Comparison of ENCODE assay signal across 1 cellular context in the genomic region with DNA sequence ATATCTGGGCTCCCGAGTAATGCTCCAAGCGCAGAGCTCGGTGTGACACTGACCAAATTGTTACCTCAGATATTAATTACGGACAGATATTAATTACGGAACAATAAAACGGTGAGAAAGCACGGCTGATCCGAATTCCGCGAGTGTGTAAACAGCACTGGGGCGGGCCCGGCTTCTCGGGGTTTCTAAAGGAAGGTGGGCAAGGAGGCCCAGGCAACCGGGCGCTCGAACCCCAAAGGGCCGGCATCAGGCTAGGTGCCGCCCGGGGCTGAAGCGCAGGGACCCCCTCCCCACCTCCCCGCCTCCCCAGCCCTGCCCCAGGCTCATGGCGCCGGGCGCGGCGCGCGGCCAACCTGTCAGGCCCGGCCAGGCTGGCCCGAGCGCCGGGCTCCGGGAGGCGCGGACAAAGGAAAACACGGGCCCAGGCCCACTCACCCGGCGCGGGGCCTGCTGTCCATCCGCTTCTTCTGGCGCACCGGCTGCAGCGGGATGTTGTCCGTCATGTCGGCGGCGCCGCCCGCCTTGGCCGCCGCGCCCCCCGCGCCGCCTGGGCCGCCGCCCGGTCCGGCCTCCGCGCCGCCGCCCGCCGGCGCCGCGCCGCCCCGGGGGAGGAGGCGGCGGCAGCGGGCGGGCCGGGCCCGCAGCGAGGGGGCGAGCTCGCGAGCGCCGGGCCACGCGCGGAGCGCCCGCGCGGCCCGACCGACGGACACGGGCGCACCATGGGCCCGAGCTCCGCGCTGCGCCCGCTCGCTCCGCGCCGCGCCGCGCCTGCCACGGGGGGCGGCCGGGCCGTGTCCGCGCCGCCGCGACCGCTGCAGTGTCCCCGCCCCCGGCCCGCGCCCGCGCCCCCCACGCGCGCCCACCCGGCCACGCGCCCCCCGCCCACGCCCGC.
TF ChIP-seq lines count a peak whose summit lies in the region.

A gene with protein sequence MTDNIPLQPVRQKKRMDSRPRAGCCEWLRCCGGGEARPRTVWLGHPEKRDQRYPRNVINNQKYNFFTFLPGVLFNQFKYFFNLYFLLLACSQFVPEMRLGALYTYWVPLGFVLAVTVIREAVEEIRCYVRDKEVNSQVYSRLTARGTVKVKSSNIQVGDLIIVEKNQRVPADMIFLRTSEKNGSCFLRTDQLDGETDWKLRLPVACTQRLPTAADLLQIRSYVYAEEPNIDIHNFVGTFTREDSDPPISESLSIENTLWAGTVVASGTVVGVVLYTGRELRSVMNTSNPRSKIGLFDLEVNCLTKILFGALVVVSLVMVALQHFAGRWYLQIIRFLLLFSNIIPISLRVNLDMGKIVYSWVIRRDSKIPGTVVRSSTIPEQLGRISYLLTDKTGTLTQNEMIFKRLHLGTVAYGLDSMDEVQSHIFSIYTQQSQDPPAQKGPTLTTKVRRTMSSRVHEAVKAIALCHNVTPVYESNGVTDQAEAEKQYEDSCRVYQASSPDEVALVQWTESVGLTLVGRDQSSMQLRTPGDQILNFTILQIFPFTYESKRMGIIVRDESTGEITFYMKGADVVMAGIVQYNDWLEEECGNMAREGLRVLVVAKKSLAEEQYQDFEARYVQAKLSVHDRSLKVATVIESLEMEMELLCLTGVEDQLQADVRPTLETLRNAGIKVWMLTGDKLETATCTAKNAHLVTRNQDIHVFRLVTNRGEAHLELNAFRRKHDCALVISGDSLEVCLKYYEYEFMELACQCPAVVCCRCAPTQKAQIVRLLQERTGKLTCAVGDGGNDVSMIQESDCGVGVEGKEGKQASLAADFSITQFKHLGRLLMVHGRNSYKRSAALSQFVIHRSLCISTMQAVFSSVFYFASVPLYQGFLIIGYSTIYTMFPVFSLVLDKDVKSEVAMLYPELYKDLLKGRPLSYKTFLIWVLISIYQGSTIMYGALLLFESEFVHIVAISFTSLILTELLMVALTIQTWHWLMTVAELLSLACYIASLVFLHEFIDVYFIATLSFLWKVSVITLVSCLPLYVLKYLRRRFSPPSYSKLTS (minus strand): TSS at position 524 of the 892 bp plus-strand sequence. CDS start 21 bp downstream, at position 503.

TF ChIP-seq in GM23338, 12 proteins besides CTCF, POLR2A, EP300 and RAD21 (continued from another document):
- TF ChIP-seq ZNF462 (CRISPR knock-in tag; IDR thresholded peaks at IDR 0.05), result no peak
- TF ChIP-seq JUNB (IDR thresholded peaks at IDR 0.05; ENCODE audit: unreplicated experiment), result no peak
